8 cellular contexts compared by ENCODE assay signal in the genomic region with DNA sequence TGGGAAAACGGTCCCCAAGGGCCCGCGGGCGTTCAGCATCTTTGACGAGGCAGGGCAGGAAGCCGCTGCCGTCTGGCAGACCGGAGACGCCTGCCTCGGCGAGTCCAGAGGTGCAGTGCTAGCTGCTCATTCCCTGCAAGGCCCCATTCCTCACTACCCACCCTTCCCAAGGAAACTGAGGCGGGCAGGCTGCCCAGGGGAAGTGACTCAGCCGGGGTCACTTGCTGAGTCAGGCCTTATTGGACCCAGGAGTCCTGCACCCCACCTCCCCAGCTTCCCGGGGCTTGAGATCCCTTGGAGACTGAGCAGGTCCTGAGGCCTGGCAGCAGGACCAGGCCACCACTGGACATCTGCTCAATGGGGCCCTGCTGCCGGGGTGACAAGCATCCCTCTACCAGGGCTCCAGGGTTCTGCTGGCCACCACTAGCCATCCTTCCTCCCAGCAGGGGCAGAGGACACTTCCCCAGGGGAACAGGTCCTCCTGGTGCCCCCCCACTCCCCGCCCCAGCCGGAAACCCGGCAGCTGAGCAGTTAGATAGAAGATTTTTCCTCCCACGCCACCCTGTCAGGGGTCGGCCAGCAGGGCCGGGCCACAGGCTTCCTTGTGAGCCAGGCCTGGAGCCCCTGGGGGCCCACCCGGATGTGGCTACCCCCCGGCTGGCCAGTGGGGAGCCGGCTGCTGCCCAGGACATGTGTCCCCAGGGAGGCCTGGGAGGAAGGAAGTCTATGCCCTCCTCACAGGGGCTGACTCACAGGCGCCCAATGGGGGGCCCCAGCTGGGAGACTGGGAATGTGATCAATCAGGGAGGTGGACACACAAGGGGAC. TPM values are rescaled to one million over a fixed set of nuclear protein-coding genes. Genes with fewer than 3 reads are reported as not detected.
DNase-seq lines count a peak whose midpoint lies in the region; ATAC-seq and TF ChIP-seq lines count a peak whose summit lies in the region.

No MANE protein-coding gene starts in this region.

- CTCF ChIA-PET in SK-N-SH (lab: Yijun Ruan, JAX), result interaction anchor here (1.2 to 19.6 kb wide), 3 partner anchors 11 to 41 kb away, joined by 5 to 618 read pairs (median 98); no protein-coding TSS in a partner anchor

- H3K27ac ChIP-seq in SK-N-SH (ENCODE audit: low read depth in 2 of 2, low read length in 1 of 2) (peak overlapping the region; percentile 87 to 92), coronary artery (peak overlapping the region; percentile 72 to 94), muscle layer of duodenum (ENCODE audit: low read length) (peak overlapping the region; percentile 63)

- DNase-seq in GM13976 (ENCODE audit: low spot score), result peak; percentile 41
- DNase-seq in SK-N-SH, result peak; percentile 80
- no peak for DNase-seq in coronary artery (ENCODE audit: low spot score)
- DNase-seq in amniotic stem cell (lab: John Stamatoyannopoulos, UW), result no peak
- DNase-seq in NCI-H748 (lab: John Stamatoyannopoulos, UW; ENCODE audit: unreplicated experiment), result no peak
- DNase-seq in inferior parietal cortex (ENCODE audit: extremely low spot score), result no peak

- WGBS in SK-N-SH (ENCODE audit: low lambda C conversion rate), result 16% methylated on average over 12 of the region's 25 CpGs

- no peaks in the 10 kb centered on the region for H3K9me3 ChIP-seq in SK-N-SH
- no peaks in the 10 kb centered on the region for H3K9me3 ChIP-seq in muscle layer of duodenum (ENCODE audit: control insufficient read depth in 1 of 2, low read length in 2 of 2)

- no peak overlapping the region for H2AFZ ChIP-seq in SK-N-SH (ENCODE audit: low read depth)

- no peak for ATAC-seq in GM21576 (IDR thresholded peaks at IDR 0.05; ENCODE audit: unreplicated experiment)

- peaks cover 48% of the 10 kb centered on the region for H3F3A ChIP-seq in SK-N-SH (replicated peaks; ENCODE audit: insufficient read depth)

- H3K9me2 ChIP-seq in SK-N-SH, result no peaks in the 10 kb centered on the region

- H3K79me2 ChIP-seq in SK-N-SH (ENCODE audit: insufficient read depth), result peaks cover 88% of the 10 kb centered on the region

- no peak for TF ChIP-seq CTCF in GM13976 (IDR thresholded peaks at IDR 0.05; ENCODE audit: borderline replicate concordance, control extremely low read depth, extremely low read depth, insufficient read depth, missing control alignments)
- TF ChIP-seq CTCF in SK-N-SH (IDR thresholded peaks at IDR 0.05), result no peak
- TF ChIP-seq CTCF in coronary artery (IDR thresholded peaks at IDR 0.05), result no peak

- peak overlapping the region; percentile 99 for H3K4me2 ChIP-seq in SK-N-SH

- POLR2A ChIA-PET in SK-N-SH (lab: Yijun Ruan, JAX), result no interaction called here

- H3K4me3 ChIP-seq in SK-N-SH (ENCODE audit: low read depth in 2 of 2, low read length in 1 of 2), result peak overlapping the region; percentile 10 to 92; a peak in 2 of 4 replicates
- H3K4me3 ChIP-seq in coronary artery, result peak overlapping the region; percentile 93
- peak overlapping the region; percentile 38 to 96 for H3K4me3 ChIP-seq in muscle layer of duodenum (ENCODE audit: low read depth in 1 of 2, low read length in 2 of 2)

- peak in 1 of 2 experiments; percentile 45; a peak in 1 of 4 replicates for TF ChIP-seq EP300 in SK-N-SH (IDR thresholded peaks at IDR 0.05; ENCODE audit: borderline replicate concordance in 1 of 2, low read depth in 1 of 2, low read length in 1 of 2)

- in situ Hi-C loops in GM13976 (cut with MboI; ENCODE audit: low sequenced_read_pairs, unreplicated experiment), result no loop called here

- H4K20me1 ChIP-seq in SK-N-SH (ENCODE audit: insufficient read depth), result peaks cover 17% of the 10 kb centered on the region

- H3K9ac ChIP-seq in SK-N-SH, result peak overlapping the region; percentile 43; the same call in 1 of the 2 replicates

- H3K36me3 ChIP-seq in SK-N-SH (replicated peaks in 1 of 2; ENCODE audit: control insufficient read depth in 1 of 2, insufficient read depth in 2 of 2, low read length in 1 of 2) (no peaks in the 10 kb centered on the region), muscle layer of duodenum (ENCODE audit: control insufficient read depth in 1 of 2, insufficient read depth in 2 of 2, low read length in 2 of 2) (peaks cover 0 to 8% of the 10 kb centered on the region in 2 donors)

- H3K27me3 ChIP-seq in SK-N-SH (ENCODE audit: insufficient read depth) (no peaks in the 10 kb centered on the region), muscle layer of duodenum (ENCODE audit: low read depth, low read length) (no peaks in the 10 kb centered on the region)

- H3K4me1 ChIP-seq in SK-N-SH (ENCODE audit: control insufficient read depth in 1 of 2, insufficient read depth in 2 of 2, low read depth in 1 of 2, low read length in 1 of 2) (peaks cover 59 to 70% of the 10 kb centered on the region in 2 experiments; a peak in 3 of 4 replicates), muscle layer of duodenum (ENCODE audit: control insufficient read depth in 1 of 2, insufficient read depth in 2 of 2, low read length in 2 of 2) (peaks cover 18 to 71% of the 10 kb centered on the region in 2 donors)

- TF ChIP-seq RAD21 in SK-N-SH (IDR thresholded peaks at IDR 0.05; ENCODE audit: low read length), result no peak

TF ChIP-seq in SK-N-SH, 30 proteins besides CTCF, POLR2A, EP300 and RAD21:
- TF ChIP-seq NFIC (IDR thresholded peaks at IDR 0.05; ENCODE audit: borderline replicate concordance) (peak; percentile 74), JUND (IDR thresholded peaks at IDR 0.05) (peak; percentile 51; the same call in 1 of the 2 replicates), RXRA (IDR thresholded peaks at IDR 0.05; ENCODE audit: borderline replicate concordance, low read depth) (peak; percentile 36; the same call in 1 of the 2 replicates), SMC3 (IDR thresholded peaks at IDR 0.05; ENCODE audit: low read depth, low read length) (no peak), FOSL2 (IDR thresholded peaks at IDR 0.05; ENCODE audit: borderline replicate concordance, low read depth) (peak; percentile 72; the same call in 1 of the 2 replicates), TAF1 (IDR thresholded peaks at IDR 0.05; ENCODE audit: borderline replicate concordance, low read depth, low read length) (no peak), ELF1 (IDR thresholded peaks at IDR 0.05) (no peak), TCF12 (IDR thresholded peaks at IDR 0.05) (peak; percentile 61), FOXJ3 (CRISPR knock-in tag; IDR thresholded peaks at IDR 0.05) (no peak)
- TF ChIP-seq, protein P1, sequence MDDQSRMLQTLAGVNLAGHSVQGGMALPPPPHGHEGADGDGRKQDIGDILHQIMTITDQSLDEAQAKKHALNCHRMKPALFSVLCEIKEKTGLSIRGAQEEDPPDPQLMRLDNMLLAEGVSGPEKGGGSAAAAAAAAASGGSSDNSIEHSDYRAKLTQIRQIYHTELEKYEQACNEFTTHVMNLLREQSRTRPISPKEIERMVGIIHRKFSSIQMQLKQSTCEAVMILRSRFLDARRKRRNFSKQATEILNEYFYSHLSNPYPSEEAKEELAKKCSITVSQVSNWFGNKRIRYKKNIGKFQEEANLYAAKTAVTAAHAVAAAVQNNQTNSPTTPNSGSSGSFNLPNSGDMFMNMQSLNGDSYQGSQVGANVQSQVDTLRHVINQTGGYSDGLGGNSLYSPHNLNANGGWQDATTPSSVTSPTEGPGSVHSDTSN (IDR thresholded peaks at IDR 0.05), result peak; percentile 69

RNA-seq across cellular contexts. Expression of a gene that starts 3.9 kb away (rescaled TPM):
- 14.4 and 15.6 TPM in 2 replicates for polyA plus RNA-seq in SK-N-SH (2012; rRNA removed)
- polyA plus RNA-seq in SK-N-SH (2012; cell fraction: cytosol; rRNA removed), result 14.9 and 18.4 TPM in 2 replicates
- polyA plus RNA-seq in SK-N-SH (2012; cell fraction: nucleus; rRNA removed), result 19.2 and 26.6 TPM in 2 replicates

RNA-seq across cellular contexts. Expression of a gene that starts 40.7 kb away (rescaled TPM):
- polyA plus RNA-seq in SK-N-SH (2012; rRNA removed), result 7.3 and 8.1 TPM in 2 replicates
- 4.3 and 7.9 TPM in 2 replicates for polyA plus RNA-seq in SK-N-SH (2012; cell fraction: cytosol; rRNA removed)
- 11.4 and 14.1 TPM in 2 replicates for polyA plus RNA-seq in SK-N-SH (2012; cell fraction: nucleus; rRNA removed)

Comparison
In these comparisons a context has a peak if more than half of its experiments do, and no peak if none do; other contexts are left out.
1. DNase-seq: peak in GM13976 (single experiment) and SK-N-SH (single experiment); none in coronary artery (single experiment), amniotic stem cell (single experiment), NCI-H748 (single experiment) and inferior parietal cortex (single experiment).
2. Peak in every context shown above with its lines, with median percentiles within 50 percentile points of each other: H3K27ac ChIP-seq and H3K4me3 ChIP-seq.